In the genomic region with DNA sequence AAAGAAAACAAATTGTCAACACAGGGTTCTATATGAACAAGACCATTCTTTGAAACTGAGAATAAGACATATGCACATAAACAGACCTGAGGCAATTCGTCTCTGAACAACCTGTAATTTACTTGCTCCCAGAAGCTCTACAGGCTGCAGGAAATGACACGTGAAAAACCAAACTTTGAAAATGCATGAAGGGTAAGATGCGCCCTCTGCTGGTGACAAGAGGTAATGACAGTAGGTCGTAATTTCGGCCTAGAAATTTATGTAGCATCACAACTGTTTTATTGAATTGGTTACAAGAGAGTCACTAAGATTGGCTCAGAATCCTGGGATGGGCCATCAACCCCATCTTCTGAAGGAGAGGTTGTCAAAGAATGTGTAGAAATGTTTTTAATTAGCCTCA, we compare ENCODE assay signal across 8 cellular contexts.
DNase-seq lines count a peak whose midpoint lies in the region; ATAC-seq and TF ChIP-seq lines count a peak whose summit lies in the region.

No MANE protein-coding gene starts in this region.

- POLR2A ChIA-PET in AG04449 (lab: Yijun Ruan, JAX) = no interaction called here
- POLR2A ChIA-PET in Panc1 (lab: Charles Lee) = no interaction called here

- ATAC-seq in Panc1 = no peak
- no peak for ATAC-seq in HG02973 (IDR thresholded peaks at IDR 0.05; ENCODE audit: unreplicated experiment)

- H3K4me1 ChIP-seq in Panc1 (ENCODE audit: control insufficient read depth, insufficient read depth, low read length) = no peaks in the 10 kb centered on the region
- H3K4me1 ChIP-seq in colonic mucosa = no peaks in the 10 kb centered on the region

- H3K36me3 ChIP-seq in Panc1 (ENCODE audit: control insufficient read depth, insufficient read depth, low read length) (no peaks in the 10 kb centered on the region), colonic mucosa (no peaks in the 10 kb centered on the region)

- no peaks in the 10 kb centered on the region for H3K27me3 ChIP-seq in HL-60 (ENCODE audit: insufficient read depth, poor library complexity, severe bottlenecking)
- no peaks in the 10 kb centered on the region for H3K27me3 ChIP-seq in Panc1 (ENCODE audit: control insufficient read depth, insufficient read depth, low read length)
- no peaks in the 10 kb centered on the region for H3K27me3 ChIP-seq in colonic mucosa

- H3K4me1 Mint-ChIP-seq in neural crest cell = no peaks in the 10 kb centered on the region

- no peak overlapping the region for H3K9ac ChIP-seq in colonic mucosa (ENCODE audit: low read depth in 2 of 2, low read length in 2 of 2)

- TF ChIP-seq CTCF in AG04449 (IDR thresholded peaks at IDR 0.05; ENCODE audit: insufficient read depth, low read length, missing control alignments) (peak; percentile 33), HL-60 (IDR thresholded peaks at IDR 0.05; ENCODE audit: insufficient read depth, low read length) (peak; percentile 14), Panc1 (IDR thresholded peaks at IDR 0.05) (peak; percentile 73), colonic mucosa (IDR thresholded peaks at IDR 0.05) (peak; percentile 74), neural crest cell (conservative IDR thresholded peaks at IDR 0.05) (peak; percentile 82)

- intact Hi-C loops in Panc1 (cut with micrococcal nuclease; ENCODE audit: unreplicated experiment) = loop anchor here (5.0 kb wide), 1 partner anchor 404 kb away; no protein-coding TSS in a partner anchor
- intact Hi-C loops in colonic mucosa (cut with DNase I) = no loop called here

- BruUV-seq in Panc1 (replicated peaks; lab: Mats Ljungman, UMichigan) = no TSS peak

- no peak overlapping the region for H3K4me3 ChIP-seq in AG04449 (ENCODE audit: low read depth, low read length)
- H3K4me3 ChIP-seq in HL-60 (replicated peaks; ENCODE audit: insufficient read depth, low read length) = no peak overlapping the region
- no peak overlapping the region for H3K4me3 ChIP-seq in Panc1 (ENCODE audit: low read depth in 2 of 2, low read length in 2 of 2)
- H3K4me3 ChIP-seq in colonic mucosa = no peak overlapping the region

- no peaks in the 10 kb centered on the region for H3K27me3 Mint-ChIP-seq in neural crest cell (ENCODE audit: low read depth)

- H3K27ac ChIP-seq in HL-60 (replicated peaks) (no peak overlapping the region), Panc1 (ENCODE audit: low read length) (no peak overlapping the region), colonic mucosa (no peak overlapping the region)

- no peak overlapping the region for H3K27ac Mint-ChIP-seq in neural crest cell (ENCODE audit: unreplicated experiment)

- in situ Hi-C loops in Panc1 (cut with HindIII; ENCODE audit: low pct_unique_long_range_greater_than_20kb, low sequenced_read_pairs) = no loop called here

- no peak for DNase-seq in AG04449 (ENCODE audit: low read depth, low spot score)
- peak; percentile 0 for DNase-seq in Daoy (ENCODE audit: low read depth)
- peak in 1 of 2 experiments; percentile 38 for DNase-seq in HL-60 (ENCODE audit: low read depth in 1 of 2, low spot score in 1 of 2)
- DNase-seq in Panc1 (ENCODE audit: low read depth, low spot score) = peak; percentile 24
- no peak for DNase-seq in colonic mucosa
- DNase-seq in neural crest cell (ENCODE audit: low read depth, low spot score) = peak; percentile 8
- no peak for DNase-seq in epidermal melanocyte (ENCODE audit: insufficient read length, low spot score)

- H3K9me3 ChIP-seq in Panc1 (ENCODE audit: control insufficient read depth, insufficient read depth, low read depth, low read length) (no peaks in the 10 kb centered on the region), colonic mucosa (no peaks in the 10 kb centered on the region)

- H3K36me3 Mint-ChIP-seq in neural crest cell (ENCODE audit: low read depth) = no peaks in the 10 kb centered on the region

- H3K4me3 Mint-ChIP-seq in neural crest cell = no peak overlapping the region

- peaks cover 5% of the 10 kb centered on the region for H3K9me3 Mint-ChIP-seq in neural crest cell

- CTCF ChIA-PET in AG04449 (lab: Yijun Ruan, JAX) = interaction anchor here (0.7 to 1.4 kb wide), 4 partner anchors 9 to 746 kb away, joined by 3 to 6 read pairs (median 4); no protein-coding TSS in a partner anchor
- CTCF ChIA-PET in Panc1 (lab: Charles Lee) = no interaction called here

Comparison
In these comparisons a context has a peak if more than half of its experiments do, and no peak if none do; other contexts are left out.
1. DNase-seq: peak in Daoy (single experiment), Panc1 (single experiment) and neural crest cell (single experiment); none in AG04449 (single experiment), colonic mucosa (single experiment) and epidermal melanocyte (single experiment).
2. CTCF ChIP-seq: peak in every context shown above with its lines; median percentile 82 in neural crest cell; 74 in colonic mucosa; 73 in Panc1; 33 in AG04449; 14 in HL-60.